35 cellular contexts compared by ENCODE assay signal in genomic region chr3:131835906-131836305, GRCh38.
"Had no signal": no experiment of that assay in that cellular context is flagged by ENCODE, and none has a peak within 500 bp of the region (broad histone marks: within the 10 kb centered on the region; RNA-seq: fewer than 3 reads in every experiment).

No MANE protein-coding gene starts in this region.

- DNase-seq: Karpas-422, Kasumi-1, MG63, MM.1S, MV-4-11, NCI-H1048, NCI-H1092, NCI-H1092 treated with DMSO at 0.1 percent for 48 hours, NCI-H1105, NCI-H1105 treated with DMSO at 0.1 percent for 48 hours, NCI-H1417, NCI-H1417 treated with DMSO at 0.1 percent for 48 hours, NCI-H1436, NCI-H1436 treated with DMSO at 0.1 percent for 48 hours, NCI-H146, NCI-H1694, NCI-H1694 treated with DMSO at 0.1 percent for 48 hours, NCI-H187, NCI-H187 treated with DMSO at 0.1 percent for 48 hours, NCI-H1930, NCI-H2029, NCI-H2029 treated with DMSO at 0.1 percent for 48 hours, NCI-H2081, NCI-H2081 treated with DMSO at 0.1 percent for 48 hours, NCI-H2107, NCI-H2171, NCI-H2171 treated with DMSO at 0.1 percent for 48 hours, NCI-H2227 treated with DMSO at 0.1 percent for 48 hours, NCI-H226, NCI-H345, NCI-H446, NCI-H446 treated with DMSO at 0.1 percent for 48 hours, NCI-H510A, NCI-H510A treated with DMSO at 0.1 percent for 48 hours had no signal

- H3K4me3 ChIP-seq: MG63 had no signal

- H3K9ac ChIP-seq: KMS-11 had no signal

- H3K4me2 ChIP-seq: KMS-11 had no signal

- H3K27ac ChIP-seq: KMS-11 had no signal

- H3K9me3 ChIP-seq: MG63 had no signal

- H3K27me3 ChIP-seq: MG63 had no signal

- H3K36me3 ChIP-seq: MG63 had no signal
